In genomic region chr5:169945831-169946261, GRCh38 we compare ENCODE assay signal across 9 cellular contexts. TPM values are rescaled to one million over a fixed set of nuclear protein-coding genes. Genes with fewer than 3 reads are reported as not detected.
DNase-seq lines count a peak whose midpoint lies in the region; ATAC-seq, FAIRE-seq and TF ChIP-seq lines count a peak whose summit lies in the region.
"Had no signal": no experiment of that assay in that cellular context is flagged by ENCODE, and none has a peak within 500 bp of the region (broad histone marks: within the 10 kb centered on the region; RNA-seq: fewer than 3 reads in every experiment).

No MANE protein-coding gene starts in this region.

- peaks cover 6% of the 10 kb centered on the region for H3K9me3 Mint-ChIP-seq in activated T-helper 1 cell treated with anti-CD3 and anti-CD28 coated beads, Interleukin-12 subunit alpha, Interleukin-12 subunit beta, Interleukin-2, Interleukin-4 antibody, amounts not matched to agents 30 ng/mL and 10 ng/mL and 1 ng/mL, durations not matched to agents 14 hours and 24 hours and 36 hours

- peak overlapping the region; percentile 61 for H3K4me2 ChIP-seq in fibroblast of lung (ENCODE audit: extremely low read depth, insufficient read depth, low read length)

- no peak overlapping the region for H3K27ac Mint-ChIP-seq in activated T-helper 1 cell treated with anti-CD3 and anti-CD28 coated beads, Interleukin-12 subunit alpha, Interleukin-12 subunit beta, Interleukin-2, Interleukin-4 antibody, amounts not matched to agents 30 ng/mL and 10 ng/mL and 1 ng/mL, durations not matched to agents 14 hours and 24 hours and 36 hours

- no peak for ATAC-seq in GM21515 (IDR thresholded peaks at IDR 0.05; ENCODE audit: unreplicated experiment)

- peaks cover 3% of the 10 kb centered on the region for H3K4me1 ChIP-seq in NT2/D1 (ENCODE audit: insufficient read depth, insufficient read length)
- peaks cover 8% of the 10 kb centered on the region for H3K4me1 ChIP-seq in fibroblast of lung (ENCODE audit: control insufficient read depth, extremely low read depth, insufficient read depth, low read length)
- H3K4me1 ChIP-seq in neuron (ENCODE audit: insufficient read depth, low read length): peaks cover 32% of the 10 kb centered on the region

- intact Hi-C loops in activated T-helper 1 cell treated with anti-CD3 and anti-CD28 coated beads, Interleukin-12 subunit alpha, Interleukin-12 subunit beta, Interleukin-2, Interleukin-4 antibody, amounts not matched to agents 30 ng/mL and 10 ng/mL and 1 ng/mL, durations not matched to agents 14 hours and 24 hours and 36 hours (cut with micrococcal nuclease): no loop called here

- peaks cover 18% of the 10 kb centered on the region for H3K36me3 Mint-ChIP-seq in activated T-helper 1 cell treated with anti-CD3 and anti-CD28 coated beads, Interleukin-12 subunit alpha, Interleukin-12 subunit beta, Interleukin-2, Interleukin-4 antibody, amounts not matched to agents 30 ng/mL and 10 ng/mL and 1 ng/mL, durations not matched to agents 14 hours and 24 hours and 36 hours (ENCODE audit: low read depth)

- no peaks in the 10 kb centered on the region for H4K20me1 ChIP-seq in fibroblast of lung (ENCODE audit: control insufficient read depth, extremely low read depth, insufficient read depth, low read length)

- no peaks in the 10 kb centered on the region for H3K79me2 ChIP-seq in fibroblast of lung (ENCODE audit: control insufficient read depth, insufficient read depth, low read length)

- H3K4me3 Mint-ChIP-seq in activated T-helper 1 cell treated with anti-CD3 and anti-CD28 coated beads, Interleukin-12 subunit alpha, Interleukin-12 subunit beta, Interleukin-2, Interleukin-4 antibody, amounts not matched to agents 30 ng/mL and 10 ng/mL and 1 ng/mL, durations not matched to agents 14 hours and 24 hours and 36 hours: no peak overlapping the region

- H3K36me3 ChIP-seq in NT2/D1 (ENCODE audit: insufficient read depth, insufficient read length, low read length) (no peaks in the 10 kb centered on the region), fibroblast of lung (ENCODE audit: control insufficient read depth, insufficient read depth, low read length) (no peaks in the 10 kb centered on the region), neuron (ENCODE audit: insufficient read depth, low read length) (no peaks in the 10 kb centered on the region)

- DNase-seq in C1 segment of cervical spinal cord (lab: John Stamatoyannopoulos, UW) (peak in 13 of 14 donors; percentile 11 to 82 (median 58)), NT2/D1 (ENCODE audit: low read depth, low spot score) (peak; percentile 22), fibroblast of lung (ENCODE audit: low read depth in 2 of 2) (peak; percentile 94 to 95), D721Med (ENCODE audit: insufficient read length, low spot score) (no peak), NK-92 (lab: John Stamatoyannopoulos, UW; ENCODE audit: unreplicated experiment) (no peak)
- no peak for DNase-seq in activated T-helper 1 cell treated with anti-CD3 and anti-CD28 coated beads, Interleukin-12 subunit alpha, Interleukin-12 subunit beta, Interleukin-2, Interleukin-4 antibody, amounts not matched to agents 30 ng/mL and 10 ng/mL and 1 ng/mL, durations not matched to agents 14 hours and 24 hours and 36 hours (ENCODE audit: low spot score)
- DNase-seq: MM.1S had no signal

- no peak overlapping the region for H3K4me3 ChIP-seq in NT2/D1 (ENCODE audit: insufficient read length, low read depth)
- peak overlapping the region in 1 of 4 experiments; percentile 38 for H3K4me3 ChIP-seq in fibroblast of lung (replicated peaks in 1 of 4; ENCODE audit: control extremely low read depth in 1 of 4, insufficient read depth in 1 of 4, low read depth in 3 of 4, low read length in 4 of 4)
- no peak overlapping the region for H3K4me3 ChIP-seq in neuron (ENCODE audit: low read length)

- peaks cover 12% of the 10 kb centered on the region for H3K4me1 Mint-ChIP-seq in activated T-helper 1 cell treated with anti-CD3 and anti-CD28 coated beads, Interleukin-12 subunit alpha, Interleukin-12 subunit beta, Interleukin-2, Interleukin-4 antibody, amounts not matched to agents 30 ng/mL and 10 ng/mL and 1 ng/mL, durations not matched to agents 14 hours and 24 hours and 36 hours (ENCODE audit: low read depth)

- H3K9me3 ChIP-seq in NT2/D1 (ENCODE audit: insufficient read depth, low read length): no peaks in the 10 kb centered on the region
- no peaks in the 10 kb centered on the region for H3K9me3 ChIP-seq in fibroblast of lung (ENCODE audit: control insufficient read depth, insufficient read depth, low read depth, low read length)
- no peaks in the 10 kb centered on the region for H3K9me3 ChIP-seq in neuron (ENCODE audit: low read length)

- H3K9ac ChIP-seq in NT2/D1 (ENCODE audit: insufficient read length, low read depth) (peak overlapping the region; percentile 17), fibroblast of lung (ENCODE audit: insufficient read depth, low read length) (no peak overlapping the region)

- H3K27me3 Mint-ChIP-seq in activated T-helper 1 cell treated with anti-CD3 and anti-CD28 coated beads, Interleukin-12 subunit alpha, Interleukin-12 subunit beta, Interleukin-2, Interleukin-4 antibody, amounts not matched to agents 30 ng/mL and 10 ng/mL and 1 ng/mL, durations not matched to agents 14 hours and 24 hours and 36 hours (ENCODE audit: insufficient read depth): no peaks in the 10 kb centered on the region

- FAIRE-seq in D721Med (lab: Jason Lieb, UNC): no peak

- TF ChIP-seq CTCF in fibroblast of lung (conservative IDR thresholded peaks at IDR 0.05 in 1 of 2, IDR thresholded peaks at IDR 0.05 in 1 of 2; ENCODE audit: low read depth in 1 of 2, low read length in 2 of 2) (no peak), D721Med (IDR thresholded peaks at IDR 0.05; ENCODE audit: insufficient read depth, missing control alignments) (no peak)

- H2AFZ ChIP-seq in fibroblast of lung (ENCODE audit: low read length) (peak overlapping the region; percentile 44), neuron (ENCODE audit: low read depth, low read length) (peak overlapping the region; percentile 8)

- H3K27ac ChIP-seq in fibroblast of lung (ENCODE audit: insufficient read depth, low read length): peak overlapping the region; percentile 70

- H3K27me3 ChIP-seq in NT2/D1 (ENCODE audit: insufficient read depth, insufficient read length) (no peaks in the 10 kb centered on the region), fibroblast of lung (ENCODE audit: control insufficient read depth, insufficient read depth, low read length) (no peaks in the 10 kb centered on the region), neuron (ENCODE audit: insufficient read depth, low read length) (no peaks in the 10 kb centered on the region)

RNA-seq across cellular contexts. Expression of gene INSYN2B, which starts 34.4 kb away (rescaled TPM):
- total RNA-seq in fibroblast of lung: 2.8 and 3.6 TPM in 2 replicates
- 6.3 and 18.0 TPM in 2 replicates for polyA plus RNA-seq in fibroblast of lung
- 2.9 and 4.2 TPM in 2 replicates for polyA plus RNA-seq in fibroblast of lung (2012)
- polyA minus RNA-seq in fibroblast of lung (ENCODE audit: low replicate concordance): 1.8 and 9.7 TPM in 2 replicates
- not detected in 2 replicates for total RNA-seq in activated T-helper 1 cell treated with anti-CD3 and anti-CD28 coated beads, Interleukin-12 subunit alpha, Interleukin-12 subunit beta, Interleukin-2, Interleukin-4 antibody, amounts not matched to agents 30 ng/mL and 10 ng/mL and 1 ng/mL, durations not matched to agents 14 hours and 24 hours and 36 hours

Comparison
In these comparisons a context has a peak if more than half of its experiments do, and no peak if none do; other contexts are left out.
1. DNase-seq: peak in C1 segment of cervical spinal cord (13 of 14), NT2/D1 (single experiment) and fibroblast of lung (2 of 2); none in D721Med (single experiment), NK-92 (single experiment) and activated T-helper 1 cell treated with anti-CD3 and anti-CD28 coated beads, Interleukin-12 subunit alpha, Interleukin-12 subunit beta, Interleukin-2, Interleukin-4 antibody, amounts not matched to agents 30 ng/mL and 10 ng/mL and 1 ng/mL, durations not matched to agents 14 hours and 24 hours and 36 hours (single experiment).